Comparison of ENCODE assay signal across 1 cellular context in genomic region chrX:129786210-129786651, GRCh38.
TF ChIP-seq lines count a peak whose summit lies in the region.

No MANE protein-coding gene starts in this region.

TF ChIP-seq in K562, 482 proteins besides CTCF, POLR2A, EP300 and RAD21 (continued from another document and continues in another):
- no peak for TF ChIP-seq BCLAF1 (IDR thresholded peaks at IDR 0.05; ENCODE audit: borderline replicate concordance in 1 of 2, control insufficient read depth in 1 of 2, low read depth in 2 of 2, low read length in 1 of 2)
- no peak for TF ChIP-seq EGR1 (conservative IDR thresholded peaks at IDR 0.05)
- TF ChIP-seq KDM4B (IDR thresholded peaks at IDR 0.05; ENCODE audit: borderline replicate concordance in 2 of 2, low read depth in 1 of 2), result no peak
- no peak for TF ChIP-seq NFIX (CRISPR knock-in tag; IDR thresholded peaks at IDR 0.05; ENCODE audit: low read depth)
- no peak for TF ChIP-seq E2F8 (IDR thresholded peaks at IDR 0.05; ENCODE audit: low read depth, partially characterized antibody)
- no peak for TF ChIP-seq THAP7 (CRISPR knock-in tag; IDR thresholded peaks at IDR 0.05)
- no peak for TF ChIP-seq PREB (CRISPR knock-in tag; IDR thresholded peaks at IDR 0.05)
- no peak for TF ChIP-seq ZNF143 (CRISPR knock-in tag; IDR thresholded peaks at IDR 0.05)
- no peak for TF ChIP-seq NFRKB (IDR thresholded peaks at IDR 0.05; ENCODE audit: low read depth)
- TF ChIP-seq FUS (optimal IDR thresholded peaks at IDR 0.05; ENCODE audit: low read depth, low read length), result no peak
- peak; percentile 69 for TF ChIP-seq SMARCA4 (IDR thresholded peaks at IDR 0.05)
- TF ChIP-seq ZFP1 (CRISPR knock-in tag; IDR thresholded peaks at IDR 0.05), result no peak
- TF ChIP-seq TEAD4 (IDR thresholded peaks at IDR 0.05; ENCODE audit: low read length), result peak; percentile 86
- no peak for TF ChIP-seq TEAD4 (CRISPR knock-in tag; IDR thresholded peaks at IDR 0.05; ENCODE audit: borderline replicate concordance)
- TF ChIP-seq NR2C1 (IDR thresholded peaks at IDR 0.05), result 0 out of 2 replicates have a peak, but pooled peaks have one; percentile 25
- TF ChIP-seq NR2C1 (tag; IDR thresholded peaks at IDR 0.05), result peak; percentile 72
- TF ChIP-seq ZNF444 (CRISPR knock-in tag; IDR thresholded peaks at IDR 0.05), result no peak
- TF ChIP-seq TSC22D4 (tag; IDR thresholded peaks at IDR 0.05), result no peak
- no peak for TF ChIP-seq HDAC1 (IDR thresholded peaks at IDR 0.05)
- TF ChIP-seq ZBTB34 (CRISPR knock-in tag; IDR thresholded peaks at IDR 0.05), result no peak
- TF ChIP-seq ZNF589 (CRISPR knock-in tag; IDR thresholded peaks at IDR 0.05; ENCODE audit: low read depth), result no peak
- TF ChIP-seq ZNF277 (CRISPR knock-in tag; IDR thresholded peaks at IDR 0.05; ENCODE audit: borderline replicate concordance), result no peak
- TF ChIP-seq ZNF174 (CRISPR knock-in tag; IDR thresholded peaks at IDR 0.05), result no peak
- no peak for TF ChIP-seq E2F3 (CRISPR knock-in tag; IDR thresholded peaks at IDR 0.05)
- TF ChIP-seq SRF (CRISPR knock-in tag; IDR thresholded peaks at IDR 0.05), result no peak
- TF ChIP-seq SMARCA5 (IDR thresholded peaks at IDR 0.05), result no peak
- TF ChIP-seq CBX5 (IDR thresholded peaks at IDR 0.05; ENCODE audit: borderline replicate concordance, low read depth), result no peak
- TF ChIP-seq NRF1 (conservative IDR thresholded peaks at IDR 0.05 in 1 of 2, IDR thresholded peaks at IDR 0.05 in 1 of 2), result no peak
- no peak for TF ChIP-seq TEAD2 (tag; IDR thresholded peaks at IDR 0.05)
- TF ChIP-seq MITF (IDR thresholded peaks at IDR 0.05), result no peak
- no peak for TF ChIP-seq ZNF740 (CRISPR knock-in tag; IDR thresholded peaks at IDR 0.05)
- no peak for TF ChIP-seq ZNF740 (tag; IDR thresholded peaks at IDR 0.05)
- TF ChIP-seq BRF1 (IDR thresholded peaks at IDR 0.05; ENCODE audit: borderline replicate concordance, extremely low read depth, insufficient read length), result no peak
- TF ChIP-seq ESRRA (IDR thresholded peaks at IDR 0.05; ENCODE audit: borderline replicate concordance, low read depth), result peak; percentile 41; the same call in 1 of the 2 replicates
- TF ChIP-seq RNF219 (CRISPR knock-in tag; IDR thresholded peaks at IDR 0.05), result no peak
- no peak for TF ChIP-seq MYC (IDR thresholded peaks at IDR 0.05; ENCODE audit: low read depth, low read length)
- no peak for TF ChIP-seq MYC (CRISPR knock-in tag; IDR thresholded peaks at IDR 0.05; ENCODE audit: borderline replicate concordance, low read depth)
- no peak for TF ChIP-seq HCFC1 (IDR thresholded peaks at IDR 0.05; ENCODE audit: low read depth, low read length)
- no peak for TF ChIP-seq BRD9 (IDR thresholded peaks at IDR 0.05; ENCODE audit: low read depth, partially characterized antibody)
- no peak for TF ChIP-seq ZNF134 (CRISPR knock-in tag; conservative IDR thresholded peaks at IDR 0.05)
- TF ChIP-seq PCBP2 (IDR thresholded peaks at IDR 0.05; ENCODE audit: low read depth, low read length, poor library complexity, severe bottlenecking), result no peak
- TF ChIP-seq FOS (IDR thresholded peaks at IDR 0.05; ENCODE audit: extremely low read depth, insufficient read length), result no peak
- TF ChIP-seq GATAD2A (IDR thresholded peaks at IDR 0.05), result no peak
- TF ChIP-seq CEBPB (tag; IDR thresholded peaks at IDR 0.05), result no peak
- no peak for TF ChIP-seq ETS1 (conservative IDR thresholded peaks at IDR 0.05; ENCODE audit: control insufficient read depth, low read depth, low read length)
- TF ChIP-seq SMARCE1 (IDR thresholded peaks at IDR 0.05), result peak; percentile 82; the same call in 1 of the 2 replicates
- TF ChIP-seq TAL1 (IDR thresholded peaks at IDR 0.05), result peak; percentile 74
- no peak for TF ChIP-seq ZNF77 (CRISPR knock-in tag; IDR thresholded peaks at IDR 0.05)
